In genomic region chr15:25710184-25710583, GRCh38 we compare ENCODE assay signal across 9 cellular contexts.
A peak's percentile ranks its signal among the peaks of the same experiment; 100 is the strongest.
DNase-seq lines count a peak whose midpoint lies in the region; ATAC-seq and TF ChIP-seq lines count a peak whose summit lies in the region.
"Had no signal": no experiment of that assay in that cellular context is flagged by ENCODE, and none has a peak within 500 bp of the region (broad histone marks: within the 10 kb centered on the region; RNA-seq: fewer than 3 reads in every experiment).

No MANE protein-coding gene starts in this region.

- no peaks in the 10 kb centered on the region for H3K4me1 ChIP-seq in OCI-LY1 (ENCODE audit: insufficient read depth, low read length, severe bottlenecking)
- H3K4me1 ChIP-seq: SJSA1 had no signal

- H3K9me3 ChIP-seq in OCI-LY1 (ENCODE audit: low read length) = no peaks in the 10 kb centered on the region
- H3K9me3 ChIP-seq: SJSA1 had no signal

- no peaks in the 10 kb centered on the region for H3K27me3 ChIP-seq in OCI-LY1 (ENCODE audit: insufficient read depth, low read length)
- H3K27me3 ChIP-seq: SJSA1 had no signal

- H3F3A ChIP-seq in OCI-LY1 (ENCODE audit: insufficient read depth, low read length) = no peaks in the 10 kb centered on the region

- no peaks in the 10 kb centered on the region for H3K9me2 ChIP-seq in OCI-LY1 (ENCODE audit: low read depth, low read length)

- H3K4me2 ChIP-seq in OCI-LY1 (ENCODE audit: low read length) = no peak overlapping the region

- peak; percentile 82 for TF ChIP-seq CTCF in OCI-LY1 (IDR thresholded peaks at IDR 0.05; ENCODE audit: low read length)

- ATAC-seq in GM18868 (IDR thresholded peaks at IDR 0.05; ENCODE audit: unreplicated experiment) = peak; percentile 70

- no peaks in the 10 kb centered on the region for H3K36me3 ChIP-seq in OCI-LY1 (ENCODE audit: insufficient read depth, low read length)

- DNase-seq in activated effector memory CD4-positive, alpha-beta T cell treated with anti-CD3 and anti-CD28 coated beads, Interleukin-2, amount 50 U/mL, for 16 hours = peak; percentile 77
- peak; percentile 50 for DNase-seq in hepatic stellate cell (ENCODE audit: low spot score)
- DNase-seq in stimulated activated CD4-positive, alpha-beta T cell treated with anti-CD3 and anti-CD28 coated beads, Interleukin-4, amount 100 ng/mL, for 4 hours = peak; percentile 9 to 58
- DNase-seq in DMS79 treated with DMSO at 0.1 percent for 48 hours (lab: John Stamatoyannopoulos, UW) = no peak
- no peak for DNase-seq in NCI-H774 (lab: John Stamatoyannopoulos, UW)
- DNase-seq: naive B cell had no signal

- no peak overlapping the region for H3K4me3 ChIP-seq in OCI-LY1 (ENCODE audit: low read depth, low read length, poor library complexity, severe bottlenecking)
- H3K4me3 ChIP-seq: SJSA1 had no signal

- H3K27ac ChIP-seq in OCI-LY1 (ENCODE audit: low read depth, low read length, poor library complexity, severe bottlenecking) = no peak overlapping the region
- H3K27ac ChIP-seq: SJSA1 had no signal

- no peaks in the 10 kb centered on the region for H3K79me2 ChIP-seq in OCI-LY1 (ENCODE audit: insufficient read depth, low read length)

- no peak overlapping the region for H3K9ac ChIP-seq in OCI-LY1 (ENCODE audit: low read length)

- H2AFZ ChIP-seq in OCI-LY1 (ENCODE audit: low read length) = no peak overlapping the region

- no peaks in the 10 kb centered on the region for H4K20me1 ChIP-seq in OCI-LY1 (ENCODE audit: insufficient read depth, low read length)

Comparison
In these comparisons a context has a peak if more than half of its experiments do, and no peak if none do; other contexts are left out.
1. DNase-seq: peak in activated effector memory CD4-positive, alpha-beta T cell treated with anti-CD3 and anti-CD28 coated beads, Interleukin-2, amount 50 U/mL, for 16 hours (single experiment), hepatic stellate cell (single experiment) and stimulated activated CD4-positive, alpha-beta T cell treated with anti-CD3 and anti-CD28 coated beads, Interleukin-4, amount 100 ng/mL, for 4 hours (2 of 2); none in DMS79 treated with DMSO at 0.1 percent for 48 hours (single experiment) and NCI-H774 (single experiment).